In the genomic region with DNA sequence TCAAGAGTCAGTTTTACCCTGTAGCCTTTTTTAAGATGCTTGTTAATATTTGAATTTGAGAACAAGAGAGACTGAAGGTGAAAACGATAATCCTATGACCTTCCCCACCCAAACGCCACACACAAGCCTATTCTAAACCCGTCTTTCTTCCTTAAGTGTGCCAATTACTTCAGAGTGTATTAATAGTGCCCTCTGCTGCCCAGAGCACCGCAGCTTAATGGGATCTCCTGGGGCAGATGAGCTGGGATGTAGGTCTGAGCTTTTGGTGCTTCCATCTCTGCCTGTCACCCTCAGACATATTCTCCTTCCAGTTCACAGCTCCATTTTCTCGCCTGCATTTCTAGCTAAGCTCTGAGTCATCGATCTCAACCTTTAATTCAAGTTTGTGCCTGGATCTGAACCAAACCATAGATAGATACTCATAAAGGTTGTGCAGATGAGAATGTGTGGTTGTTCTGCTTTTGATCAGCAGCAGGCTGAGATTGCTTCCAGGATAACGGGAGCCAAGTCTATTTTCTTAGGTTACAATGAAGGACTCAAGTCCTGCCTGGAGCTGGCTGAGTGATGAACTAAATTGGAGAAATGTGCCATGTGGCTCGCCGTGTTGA, we compare ENCODE assay signal across 8 cellular contexts. TPM values are rescaled to one million over a fixed set of nuclear protein-coding genes. Genes with fewer than 3 reads are reported as not detected.
DNase-seq lines count a peak whose midpoint lies in the region; ATAC-seq and TF ChIP-seq lines count a peak whose summit lies in the region.

No MANE protein-coding gene starts in this region.

- peak; percentile 59; the same call in 1 of the 2 replicates for ATAC-seq in PC-3
- peak; percentile 47 to 81 (median 62) for ATAC-seq in heart right ventricle
- no peak for ATAC-seq in CD4-positive, alpha-beta T cell (ENCODE audit: poor library complexity)
- ATAC-seq in GM19351 (IDR thresholded peaks at IDR 0.05; ENCODE audit: unreplicated experiment), result no peak

- H4K20me1 ChIP-seq in PC-3 (ENCODE audit: low read length), result no peaks in the 10 kb centered on the region

- H3K4me3 ChIP-seq in PC-3 (ENCODE audit: low read length) (no peak overlapping the region), heart right ventricle (no peak overlapping the region), thyroid gland (replicated peaks in 1 of 3) (no peak overlapping the region)

- H2AFZ ChIP-seq in PC-3 (ENCODE audit: low read length), result no peak overlapping the region

- H3K27me3 Mint-ChIP-seq in CD4-positive, alpha-beta T cell, result peaks cover 13% of the 10 kb centered on the region
- H3K27me3 Mint-ChIP-seq in activated T-cell treated with anti-CD3 and anti-CD28 coated beads, Interleukin-2, amount 50 U/mL, for 24 hours, result no peaks in the 10 kb centered on the region

- H3K4me2 ChIP-seq in PC-3 (ENCODE audit: low read length), result no peak overlapping the region

- H3K27ac Mint-ChIP-seq in CD4-positive, alpha-beta T cell, result no peak overlapping the region
- no peak overlapping the region for H3K27ac Mint-ChIP-seq in activated T-cell treated with anti-CD3 and anti-CD28 coated beads, Interleukin-2, amount 50 U/mL, for 24 hours

- H3K27ac ChIP-seq in PC-3 (ENCODE audit: low read length) (no peak overlapping the region), heart right ventricle (no peak overlapping the region), thyroid gland (no peak overlapping the region)
- no peak overlapping the region for H3K27ac ChIP-seq in CD4-positive, alpha-beta T cell (ENCODE audit: low read depth, low read length)

- H3K27me3 ChIP-seq in PC-3 (ENCODE audit: low read length) (peaks cover 17% of the 10 kb centered on the region), heart right ventricle (no peaks in the 10 kb centered on the region), thyroid gland (no peaks in the 10 kb centered on the region)
- H3K27me3 ChIP-seq in CD4-positive, alpha-beta T cell (ENCODE audit: control insufficient read depth, insufficient read depth, low read length), result no peaks in the 10 kb centered on the region

- no peaks in the 10 kb centered on the region for H3K4me1 ChIP-seq in PC-3 (ENCODE audit: insufficient read depth, low read length)
- peaks cover 0 to 5% (median 0%) of the 10 kb centered on the region in 9 donors for H3K4me1 ChIP-seq in heart right ventricle
- no peaks in the 10 kb centered on the region for H3K4me1 ChIP-seq in thyroid gland

- no peak overlapping the region for H3K4me3 Mint-ChIP-seq in CD4-positive, alpha-beta T cell
- H3K4me3 Mint-ChIP-seq in activated T-cell treated with anti-CD3 and anti-CD28 coated beads, Interleukin-2, amount 50 U/mL, for 24 hours, result no peak overlapping the region

- TF ChIP-seq CTCF in PC-3 (conservative IDR thresholded peaks at IDR 0.05; ENCODE audit: low read depth, low read length) (peak; percentile 50), heart right ventricle (IDR thresholded peaks at IDR 0.05) (peak in 7 of 9 donors; percentile 32 to 63 (median 49)), thyroid gland (IDR thresholded peaks at IDR 0.05) (peak in 2 of 6 experiments; percentile 19 to 37)
- TF ChIP-seq CTCF in CD4-positive, alpha-beta T cell (IDR thresholded peaks at IDR 0.05), result no peak

- CTCF ChIA-PET in PC-3 (lab: Charles Lee), result interaction anchor here (1.0 kb wide), 1 partner anchor 212 kb away, joined by 3 read pairs; no protein-coding TSS in a partner anchor
- CTCF ChIA-PET in CD4-positive, alpha-beta T cell (lab: Charles Lee), result no interaction called here

- DNase-seq in SIG-M5 treated with dmso at 0.1 percent for 504 hours (lab: John Stamatoyannopoulos, UW; ENCODE audit: unreplicated experiment), result peak; percentile 47
- no peak for DNase-seq in SIG-M5 (lab: John Stamatoyannopoulos, UW)
- DNase-seq in PC-3, result peak; percentile 10
- DNase-seq in heart right ventricle, result peak in 1 of 2 donors; percentile 15
- peak; percentile 16 to 34 for DNase-seq in thyroid gland
- DNase-seq in CD4-positive, alpha-beta T cell, result no peak
- DNase-seq in activated T-cell treated with anti-CD3 and anti-CD28 coated beads, Interleukin-2, amount 50 U/mL, for 24 hours, result no peak

- H3F3A ChIP-seq in PC-3 (ENCODE audit: low read length, unreplicated experiment), result no peaks in the 10 kb centered on the region

- POLR2A ChIA-PET in PC-3 (lab: Charles Lee; ENCODE audit: unreplicated experiment), result no interaction called here
- POLR2A ChIA-PET in CD4-positive, alpha-beta T cell (lab: Charles Lee), result no interaction called here

- H3K9me2 ChIP-seq in PC-3 (replicated peaks; ENCODE audit: low read length), result no peaks in the 10 kb centered on the region

- TF ChIP-seq POLR2A in thyroid gland (IDR thresholded peaks at IDR 0.05), result no peak

- no peaks in the 10 kb centered on the region for H3K36me3 ChIP-seq in PC-3 (ENCODE audit: low read depth, low read length)
- no peaks in the 10 kb centered on the region for H3K36me3 ChIP-seq in heart right ventricle
- no peaks in the 10 kb centered on the region for H3K36me3 ChIP-seq in thyroid gland

- H3K9me3 Mint-ChIP-seq in CD4-positive, alpha-beta T cell, result no peaks in the 10 kb centered on the region
- no peaks in the 10 kb centered on the region for H3K9me3 Mint-ChIP-seq in activated T-cell treated with anti-CD3 and anti-CD28 coated beads, Interleukin-2, amount 50 U/mL, for 24 hours

- BruUV-seq in PC-3 (replicated peaks; lab: Mats Ljungman, UMichigan), result no TSS peak

- no peak overlapping the region for H3K9ac ChIP-seq in PC-3 (ENCODE audit: low read length)

- no peaks in the 10 kb centered on the region for H3K36me3 Mint-ChIP-seq in CD4-positive, alpha-beta T cell (ENCODE audit: low read depth)
- no peaks in the 10 kb centered on the region for H3K36me3 Mint-ChIP-seq in activated T-cell treated with anti-CD3 and anti-CD28 coated beads, Interleukin-2, amount 50 U/mL, for 24 hours (ENCODE audit: low read depth)

- intact Hi-C loops in PC-3 (cut with micrococcal nuclease), result loop anchor here (2.0 kb wide), 1 partner anchor 318 kb away; no protein-coding TSS in a partner anchor
- intact Hi-C loops in heart right ventricle (cut with DNase I), result loop anchor here in 8 of 10 donors (5.0 to 10.0 kb wide), 6 partner anchors 123 to 616 kb away; no protein-coding TSS in a partner anchor
- intact Hi-C loops in thyroid gland (cut with DNase I), result no loop called here
- intact Hi-C loops in CD4-positive, alpha-beta T cell (cut with DNase I, micrococcal nuclease), result no loop called here

- no peaks in the 10 kb centered on the region for H3K9me3 ChIP-seq in PC-3 (ENCODE audit: low read length)
- H3K9me3 ChIP-seq in heart right ventricle, result no peaks in the 10 kb centered on the region
- H3K9me3 ChIP-seq in thyroid gland, result no peaks in the 10 kb centered on the region
- no peaks in the 10 kb centered on the region for H3K9me3 ChIP-seq in CD4-positive, alpha-beta T cell (ENCODE audit: control insufficient read depth, low read length)

- no peaks in the 10 kb centered on the region for H3K4me1 Mint-ChIP-seq in CD4-positive, alpha-beta T cell (ENCODE audit: low read depth)
- no peaks in the 10 kb centered on the region for H3K4me1 Mint-ChIP-seq in activated T-cell treated with anti-CD3 and anti-CD28 coated beads, Interleukin-2, amount 50 U/mL, for 24 hours (ENCODE audit: low read depth)

- H3K79me2 ChIP-seq in PC-3 (ENCODE audit: low read length), result no peaks in the 10 kb centered on the region

- WGBS in heart right ventricle, 2 donors, result 40 to 51% methylated on average over 9 of the region's 9 CpGs
- 51 to 53% methylated on average over 9 of the region's 9 CpGs for WGBS in thyroid gland, 2 donors

RNA-seq across cellular contexts. Expression of gene CDH13, which starts 46.4 kb away (rescaled TPM):
- total RNA-seq in PC-3 (2014; rRNA removed) (0.36 TPM in 1 of 2 replicates, not detected in the other), heart right ventricle (100 to 1,000 TPM; 126 to 221 (median 173) TPM), thyroid gland (10 to 100 TPM in 1 of 4 donors, 1 to 10 TPM in 3; 3.4 to 14.8 (median 6.5) TPM)
- 10 to 100 TPM; 15.5 to 40.9 TPM for polyA plus RNA-seq in heart right ventricle
- not detected for total RNA-seq in CD4-positive, alpha-beta T cell

Comparison
In these comparisons a context has a peak if more than half of its experiments do, and no peak if none do; other contexts are left out.
1. DNase-seq: peak in SIG-M5 treated with dmso at 0.1 percent for 504 hours (single experiment), PC-3 (single experiment) and thyroid gland (2 of 2); none in SIG-M5 (single experiment), CD4-positive, alpha-beta T cell (0 of 10) and activated T-cell treated with anti-CD3 and anti-CD28 coated beads, Interleukin-2, amount 50 U/mL, for 24 hours (single experiment).
2. ATAC-seq: peak in PC-3 (single experiment) and heart right ventricle (8 of 8); none in CD4-positive, alpha-beta T cell (single experiment) and GM19351 (single experiment).
3. RNA of gene CDH13, which starts 46.4 kb away (total RNA-seq): 126 to 221 TPM in heart right ventricle; 3.4 to 14.8 TPM in thyroid gland, 0.36 TPM in PC-3 and not detected in CD4-positive, alpha-beta T cell; every median in the first group is over 4 times any median in the second.
4. intact Hi-C loops: an anchor here in PC-3 (2.0 kb wide) and heart right ventricle (5.0 to 10.0 kb wide); none called in thyroid gland and CD4-positive, alpha-beta T cell.